Comparison of ENCODE assay signal across 8 cellular contexts in the genomic region with DNA sequence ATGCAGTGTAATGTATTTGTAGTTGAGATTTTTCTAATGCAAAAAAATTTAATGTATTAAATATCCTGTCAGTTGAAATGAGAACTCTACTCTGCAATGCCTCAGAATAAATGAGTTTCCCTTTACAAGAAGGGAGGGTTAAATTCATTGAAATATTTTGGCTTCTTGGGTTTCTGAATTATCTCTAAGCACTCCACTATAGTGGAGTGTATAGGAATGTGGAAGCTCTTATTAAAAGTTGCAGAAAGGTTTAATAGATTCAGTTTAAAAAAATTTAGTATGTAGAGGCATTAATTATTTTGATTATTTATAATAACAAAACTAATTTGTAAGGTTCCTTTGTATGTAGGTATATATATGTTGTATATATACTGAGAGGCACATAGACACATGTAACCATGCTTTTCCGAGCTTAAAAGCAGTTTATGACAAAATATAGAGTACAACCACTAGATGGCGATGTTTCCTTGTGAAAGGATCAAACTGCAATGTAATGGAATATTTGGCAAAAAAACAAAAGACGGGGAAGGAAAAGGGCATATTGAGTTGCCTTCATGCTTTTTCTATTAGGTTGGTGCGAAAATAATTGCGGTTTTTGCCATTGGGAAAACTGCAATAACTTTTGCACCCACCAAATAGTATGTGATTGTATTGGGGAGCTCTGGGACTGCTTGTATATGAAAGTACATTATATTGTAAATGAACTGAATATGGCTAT.
DNase-seq lines count a peak whose midpoint lies in the region; ATAC-seq and TF ChIP-seq lines count a peak whose summit lies in the region.

No MANE protein-coding gene starts in this region.

- intact Hi-C loops in left ventricle myocardium superior (cut with micrococcal nuclease) = no loop called here

- peak; percentile 59 for ATAC-seq in GM18508 (IDR thresholded peaks at IDR 0.05; ENCODE audit: insufficient read depth, unreplicated experiment)
- ATAC-seq in HG03045 (IDR thresholded peaks at IDR 0.05; ENCODE audit: unreplicated experiment) = peak; percentile 60
- peak; percentile 23 for ATAC-seq in left ventricle myocardium superior

- DNase-seq in Ammon's horn (ENCODE audit: low spot score) (peak; percentile 78), NCI-H2107 (lab: John Stamatoyannopoulos, UW) (peak; percentile 47), WERI-Rb-1 (no peak), left ventricle myocardium superior (no peak), smooth muscle cell of the brain vasculature (ENCODE audit: low read depth, low spot score) (peak; percentile 45)
- DNase-seq in activated CD8-positive, alpha-beta memory T cell treated with anti-CD3 and anti-CD28 coated beads, Interleukin-2, amount 50 U/mL, for 4 hours = no peak

- peak; percentile 51 for TF ChIP-seq CTCF in WERI-Rb-1 (IDR thresholded peaks at IDR 0.05; ENCODE audit: low read depth, low read length)

- H3K36me3 ChIP-seq in WERI-Rb-1 = 0 out of 2 replicates have a peak, but pooled peaks cover 4% of the 10 kb centered on the region

- no peak overlapping the region for H3K4me3 ChIP-seq in WERI-Rb-1 (ENCODE audit: low read depth, low read length)

- no peak overlapping the region for H3K27ac ChIP-seq in WERI-Rb-1

- H3K9me3 ChIP-seq in WERI-Rb-1 (ENCODE audit: severe bottlenecking) = no peaks in the 10 kb centered on the region

- H3K27me3 ChIP-seq in WERI-Rb-1 (ENCODE audit: insufficient read depth, low read depth, severe bottlenecking) = no peaks in the 10 kb centered on the region

Comparison
In these comparisons a context has a peak if more than half of its experiments do, and no peak if none do; other contexts are left out.
1. DNase-seq: peak in Ammon's horn (single experiment), NCI-H2107 (single experiment) and smooth muscle cell of the brain vasculature (single experiment); none in WERI-Rb-1 (single experiment), left ventricle myocardium superior (single experiment) and activated CD8-positive, alpha-beta memory T cell treated with anti-CD3 and anti-CD28 coated beads, Interleukin-2, amount 50 U/mL, for 4 hours (single experiment).
2. Peak in every context shown above with its lines, with median percentiles within 50 percentile points of each other: ATAC-seq.